Comparison of ENCODE assay signal across 9 cellular contexts in genomic region chr1:116609796-116610398, GRCh38. TPM values are rescaled to one million over a fixed set of nuclear protein-coding genes. Genes with fewer than 3 reads are reported as not detected.
DNase-seq lines count a peak whose midpoint lies in the region; ATAC-seq and TF ChIP-seq lines count a peak whose summit lies in the region.
"Not testable (repeated sequence)": the region's sequence is repeated elsewhere in the genome, so short reads cannot be mapped to it uniquely, and the experiment has no call there.
"Had no signal": no experiment of that assay in that cellular context is flagged by ENCODE, and none has a peak within 500 bp of the region (broad histone marks: within the 10 kb centered on the region; RNA-seq: fewer than 3 reads in every experiment).

No MANE protein-coding gene starts in this region.

- H3K27me3 ChIP-seq in A673 (replicated peaks; ENCODE audit: insufficient read depth, low read depth, low read length, poor library complexity); OCI-LY3 (ENCODE audit: low read depth, low read length): not testable (repeated sequence)

- not testable (repeated sequence) for ATAC-seq in activated B cell treated with CpG ODN at 0.5 μM for 24 hours (ENCODE audit: low read depth)
- peak; percentile 64 for ATAC-seq in stimulated activated naive CD8-positive, alpha-beta T cell treated with anti-CD3 and anti-CD28 coated beads, Interleukin-15, Interleukin-2, amounts not matched to agents 100 U/mL and 50 U/mL, for 24 hours

- H3K27me3 Mint-ChIP-seq in activated B cell treated with CpG ODN at 0.5 μM for 24 hours; activated T-helper 2 cell treated with anti-CD3 and anti-CD28 coated beads, Interferon-gamma antibody, Interleukin-2, Interleukin-4, amounts not matched to agents 10 μg/mL and 5 μg/mL and 100 μg/mL, durations not matched to agents 14 hours and 24 hours and 36 hours (ENCODE audit: low read depth); glutamatergic neuron (ENCODE audit: unreplicated experiment): not testable (repeated sequence)

- not testable (repeated sequence) for H3K36me3 ChIP-seq in A673 (ENCODE audit: insufficient read depth, low read length, poor library complexity, severe bottlenecking); OCI-LY3 (replicated peaks; ENCODE audit: low read depth, low read length)

- H3K9ac ChIP-seq in OCI-LY3 (ENCODE audit: low read length), result peak overlapping the region; percentile 27; the same call in 1 of the 2 replicates

- intact Hi-C loops in A673 (cut with micrococcal nuclease; ENCODE audit: unreplicated experiment); activated B cell treated with CpG ODN at 0.5 μM for 24 hours (cut with micrococcal nuclease); activated T-helper 2 cell treated with anti-CD3 and anti-CD28 coated beads, Interferon-gamma antibody, Interleukin-2, Interleukin-4, amounts not matched to agents 10 μg/mL and 5 μg/mL and 100 μg/mL, durations not matched to agents 14 hours and 24 hours and 36 hours (cut with micrococcal nuclease): not testable (repeated sequence)

- H4K20me1 ChIP-seq in OCI-LY3 (ENCODE audit: insufficient read depth, low read length), result not testable (repeated sequence)

- POLR2A ChIA-PET in A673 (lab: Charles Lee; ENCODE audit: low non-redundant PET); activated B cell treated with CpG ODN at 0.5 μM for 24 hours (lab: Charles Lee): not testable (repeated sequence)

- not testable (repeated sequence) for H3K36me3 Mint-ChIP-seq in activated B cell treated with CpG ODN at 0.5 μM for 24 hours (ENCODE audit: low read depth); activated T-helper 2 cell treated with anti-CD3 and anti-CD28 coated beads, Interferon-gamma antibody, Interleukin-2, Interleukin-4, amounts not matched to agents 10 μg/mL and 5 μg/mL and 100 μg/mL, durations not matched to agents 14 hours and 24 hours and 36 hours (ENCODE audit: low read depth); glutamatergic neuron (ENCODE audit: unreplicated experiment)

- not testable (repeated sequence) for H3K4me1 ChIP-seq in A673 (ENCODE audit: insufficient read depth, low read length, poor library complexity, severe bottlenecking)
- peaks cover 44% of the 10 kb centered on the region for H3K4me1 ChIP-seq in OCI-LY3 (ENCODE audit: low read length)

- H3K4me2 ChIP-seq in OCI-LY3 (ENCODE audit: low read length), result 0 out of 2 replicates have a peak overlapping the region, but pooled peaks have one; percentile 17

- DNase-seq in A673 (ENCODE audit: low spot score), result peak; percentile 49
- peak; percentile 52 for DNase-seq in HT1080 (ENCODE audit: low read depth)
- DNase-seq in NCI-H2107 treated with DMSO at 0.1 percent for 48 hours (lab: John Stamatoyannopoulos, UW; ENCODE audit: unreplicated experiment), result peak; percentile 35
- not testable (repeated sequence) for DNase-seq in activated B cell treated with CpG ODN at 0.5 μM for 24 hours; activated T-helper 2 cell treated with anti-CD3 and anti-CD28 coated beads, Interferon-gamma antibody, Interleukin-2, Interleukin-4, amounts not matched to agents 10 μg/mL and 5 μg/mL and 100 μg/mL, durations not matched to agents 14 hours and 24 hours and 36 hours (ENCODE audit: low spot score); glutamatergic neuron
- peak; percentile 14 for DNase-seq in stimulated activated naive CD8-positive, alpha-beta T cell treated with anti-CD3 and anti-CD28 coated beads, Interleukin-15, Interleukin-2, amounts not matched to agents 100 U/mL and 50 U/mL, for 24 hours

- H3K79me2 ChIP-seq in OCI-LY3 (ENCODE audit: low read length), result not testable (repeated sequence)

- not testable (repeated sequence) for H3K4me3 Mint-ChIP-seq in activated B cell treated with CpG ODN at 0.5 μM for 24 hours; activated T-helper 2 cell treated with anti-CD3 and anti-CD28 coated beads, Interferon-gamma antibody, Interleukin-2, Interleukin-4, amounts not matched to agents 10 μg/mL and 5 μg/mL and 100 μg/mL, durations not matched to agents 14 hours and 24 hours and 36 hours (ENCODE audit: low read depth)
- H3K4me3 Mint-ChIP-seq in glutamatergic neuron (ENCODE audit: unreplicated experiment), result peak overlapping the region; percentile 44

- H3K4me3 ChIP-seq in A673 (ENCODE audit: low read depth, low read length, poor library complexity, severe bottlenecking); OCI-LY3 (ENCODE audit: low read length): not testable (repeated sequence)

- not testable (repeated sequence) for BruUV-seq in A673 (replicated peaks; lab: Mats Ljungman, UMichigan)

- H3K27ac ChIP-seq in A673 (ENCODE audit: low read depth, low read length, poor library complexity, severe bottlenecking), result not testable (repeated sequence)
- peak overlapping the region; percentile 92 for H3K27ac ChIP-seq in OCI-LY3 (ENCODE audit: low read length)

- peak overlapping the region; percentile 35 for H3K27ac Mint-ChIP-seq in activated B cell treated with CpG ODN at 0.5 μM for 24 hours
- peak overlapping the region; percentile 72 for H3K27ac Mint-ChIP-seq in activated T-helper 2 cell treated with anti-CD3 and anti-CD28 coated beads, Interferon-gamma antibody, Interleukin-2, Interleukin-4, amounts not matched to agents 10 μg/mL and 5 μg/mL and 100 μg/mL, durations not matched to agents 14 hours and 24 hours and 36 hours
- H3K27ac Mint-ChIP-seq in glutamatergic neuron (ENCODE audit: unreplicated experiment), result peak overlapping the region; percentile 94

- TF ChIP-seq CTCF in A673 (conservative IDR thresholded peaks at IDR 0.05; ENCODE audit: low read depth, low read length); OCI-LY3 (IDR thresholded peaks at IDR 0.05; ENCODE audit: low read depth, low read length); activated B cell treated with CpG ODN at 0.5 μM for 24 hours (IDR thresholded peaks at IDR 0.05); glutamatergic neuron (IDR thresholded peaks at IDR 0.05; ENCODE audit: partially characterized antibody, unreplicated experiment): not testable (repeated sequence)

- peaks cover 34% of the 10 kb centered on the region for H3K4me1 Mint-ChIP-seq in activated B cell treated with CpG ODN at 0.5 μM for 24 hours
- H3K4me1 Mint-ChIP-seq in activated T-helper 2 cell treated with anti-CD3 and anti-CD28 coated beads, Interferon-gamma antibody, Interleukin-2, Interleukin-4, amounts not matched to agents 10 μg/mL and 5 μg/mL and 100 μg/mL, durations not matched to agents 14 hours and 24 hours and 36 hours (ENCODE audit: low read depth), result peaks cover 30% of the 10 kb centered on the region
- H3K4me1 Mint-ChIP-seq in glutamatergic neuron (ENCODE audit: low read depth, unreplicated experiment), result peaks cover 30% of the 10 kb centered on the region

- H3K9me3 Mint-ChIP-seq in activated B cell treated with CpG ODN at 0.5 μM for 24 hours; activated T-helper 2 cell treated with anti-CD3 and anti-CD28 coated beads, Interferon-gamma antibody, Interleukin-2, Interleukin-4, amounts not matched to agents 10 μg/mL and 5 μg/mL and 100 μg/mL, durations not matched to agents 14 hours and 24 hours and 36 hours: not testable (repeated sequence)
- H3K9me3 Mint-ChIP-seq in glutamatergic neuron (ENCODE audit: unreplicated experiment), result peaks cover 14% of the 10 kb centered on the region

- CTCF ChIA-PET in A673 (lab: Charles Lee), result not testable (repeated sequence)
- CTCF ChIA-PET in activated B cell treated with CpG ODN at 0.5 μM for 24 hours (lab: Charles Lee), result interaction anchor here (1.5 kb wide), 1 partner anchor 14 kb away, joined by 4 read pairs; no protein-coding TSS in a partner anchor

- H2AFZ ChIP-seq in OCI-LY3 (ENCODE audit: low read depth, low read length), result not testable (repeated sequence)

- H3K9me3 ChIP-seq in A673 (ENCODE audit: low read depth, low read length, poor library complexity, severe bottlenecking); OCI-LY3 (ENCODE audit: insufficient read depth, low read length): not testable (repeated sequence)

RNA-seq across cellular contexts. Expression of gene CD58, which starts 39.1 kb away (rescaled TPM):
- total RNA-seq in A673 (2021) (8.2 and 9.1 TPM in 2 replicates), activated B cell treated with CpG ODN at 0.5 μM for 24 hours (146 and 160 TPM in 2 replicates), glutamatergic neuron (ENCODE audit: unreplicated experiment) (8.0 TPM)
- 33.5 and 43.8 TPM in 2 replicates for total RNA-seq in HT1080 (2014; rRNA removed; shearing (Covaris generic))
- 40.4 and 45.5 TPM in 2 replicates for polyA plus RNA-seq in HT1080 (2015; cell fraction: cytosol; rRNA removed)
- polyA plus RNA-seq in HT1080 (2015; cell fraction: nucleus; rRNA removed), result 33.8 and 44.3 TPM in 2 replicates
- 40.6 and 40.9 TPM in 2 replicates for total RNA-seq in activated T-helper 2 cell treated with anti-CD3 and anti-CD28 coated beads, Interferon-gamma antibody, Interleukin-2, Interleukin-4, amounts not matched to agents 10 μg/mL and 5 μg/mL and 100 μg/mL, durations not matched to agents 14 hours and 24 hours and 36 hours

RNA-seq across cellular contexts. Expression of gene IGSF3, which starts 57.6 kb away (rescaled TPM):
- 4.0 and 6.9 TPM in 2 replicates for total RNA-seq in A673 (2021)
- 11.1 and 14.0 TPM in 2 replicates for total RNA-seq in HT1080 (2014; rRNA removed; shearing (Covaris generic))
- 6.9 and 7.9 TPM in 2 replicates for polyA plus RNA-seq in HT1080 (2015; cell fraction: cytosol; rRNA removed)
- polyA plus RNA-seq in HT1080 (2015; cell fraction: nucleus; rRNA removed), result 16.0 and 16.3 TPM in 2 replicates
- 6.8 and 7.2 TPM in 2 replicates for total RNA-seq in activated B cell treated with CpG ODN at 0.5 μM for 24 hours
- 4.6 and 4.9 TPM in 2 replicates for total RNA-seq in activated T-helper 2 cell treated with anti-CD3 and anti-CD28 coated beads, Interferon-gamma antibody, Interleukin-2, Interleukin-4, amounts not matched to agents 10 μg/mL and 5 μg/mL and 100 μg/mL, durations not matched to agents 14 hours and 24 hours and 36 hours
- total RNA-seq in glutamatergic neuron (ENCODE audit: unreplicated experiment), result 110 TPM
- polyA plus RNA-seq: CD4-positive, alpha-beta memory T cell had no signal

Comparison
In these comparisons a context has a peak if more than half of its experiments do, and no peak if none do; other contexts are left out.
1. H3K27ac Mint-ChIP-seq: peak in every context shown above with its lines; median percentile 94 in glutamatergic neuron; 72 in activated T-helper 2 cell treated with anti-CD3 and anti-CD28 coated beads, Interferon-gamma antibody, Interleukin-2, Interleukin-4, amounts not matched to agents 10 μg/mL and 5 μg/mL and 100 μg/mL, durations not matched to agents 14 hours and 24 hours and 36 hours; 35 in activated B cell treated with CpG ODN at 0.5 μM for 24 hours.